Comparison of ENCODE assay signal across 4 cellular contexts in genomic region chr2:73279852-73280251, GRCh38.
TF ChIP-seq lines count a peak whose summit lies in the region.

No MANE protein-coding gene starts in this region.

TF ChIP-seq in SK-N-SH, 30 proteins besides CTCF, POLR2A, EP300 and RAD21:
- no peak for TF ChIP-seq RFX5 (IDR thresholded peaks at IDR 0.05; ENCODE audit: low read length)
- TF ChIP-seq REST (IDR thresholded peaks at IDR 0.05; ENCODE audit: low read depth, low read length) = peak; percentile 88
- no peak for TF ChIP-seq YY1 (IDR thresholded peaks at IDR 0.05; ENCODE audit: low read depth)

TF ChIP-seq in SK-N-SH treated with all-trans-retinoic acid at 6 μM for 48 hours, 23 proteins besides CTCF, POLR2A, EP300 and RAD21:
- no peak for TF ChIP-seq ZNF70 (CRISPR knock-in tag; IDR thresholded peaks at IDR 0.05)

TF ChIP-seq in PFSK-1, 5 proteins besides CTCF, POLR2A, EP300 and RAD21:
- no peak for TF ChIP-seq POLR2AphosphoS5 (IDR thresholded peaks at IDR 0.05; ENCODE audit: low read depth, low read length)
- TF ChIP-seq TAF1 (IDR thresholded peaks at IDR 0.05; ENCODE audit: borderline replicate concordance, insufficient read depth, low read length) = no peak
- peak; percentile 42 to 86; a peak in 2 of 4 replicates for TF ChIP-seq REST (IDR thresholded peaks at IDR 0.05; ENCODE audit: insufficient read depth in 1 of 2, low read depth in 2 of 2, low read length in 2 of 2)

TF ChIP-seq in GM12878, 131 proteins besides CTCF, POLR2A, EP300 and RAD21:
- no peak for TF ChIP-seq ZNF592 (IDR thresholded peaks at IDR 0.05)
- no peak for TF ChIP-seq ZBTB4 (CRISPR knock-in tag; IDR thresholded peaks at IDR 0.05)
- TF ChIP-seq WRNIP1 (IDR thresholded peaks at IDR 0.05; ENCODE audit: borderline replicate concordance, low read depth, low read length) = no peak
- TF ChIP-seq ZNF384 (IDR thresholded peaks at IDR 0.05; ENCODE audit: borderline replicate concordance, low read depth, low read length) = no peak
- TF ChIP-seq BCLAF1 (IDR thresholded peaks at IDR 0.05) = no peak
- no peak for TF ChIP-seq MEF2B (IDR thresholded peaks at IDR 0.05; ENCODE audit: partially characterized antibody, poor library complexity, severe bottlenecking)
- no peak for TF ChIP-seq CBX5 (IDR thresholded peaks at IDR 0.05; ENCODE audit: low read depth)
- peak; percentile 75 for TF ChIP-seq REST (IDR thresholded peaks at IDR 0.05; ENCODE audit: low read depth, low read length)
TF ChIP-seq in GM12878: peak in this region for 1.
